In the genomic region with DNA sequence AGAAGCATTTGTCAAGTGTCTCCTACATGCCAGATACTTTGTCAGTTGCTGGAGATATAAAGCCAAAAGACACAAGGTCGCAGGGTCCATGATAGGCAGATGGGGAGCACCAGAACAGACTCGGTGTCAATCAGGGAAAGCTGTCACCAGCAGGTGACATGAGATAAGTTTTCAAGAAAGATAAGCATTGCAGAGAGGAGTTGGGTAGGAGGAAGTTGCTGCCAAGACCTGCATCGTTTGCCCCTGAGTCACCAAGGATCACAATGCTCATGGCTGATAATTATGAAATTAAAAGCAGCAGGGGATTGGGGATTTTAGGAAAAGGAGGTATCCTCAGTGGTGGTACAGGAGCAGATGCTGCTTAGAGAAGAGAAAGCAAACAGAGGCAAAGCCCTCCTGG, we compare ENCODE assay signal across 24 cellular contexts.
A peak's percentile ranks its signal among the peaks of the same experiment; 100 is the strongest.
DNase-seq lines count a peak whose midpoint lies in the region; ATAC-seq, FAIRE-seq and TF ChIP-seq lines count a peak whose summit lies in the region.
"Had no signal": no experiment of that assay in that cellular context is flagged by ENCODE, and none has a peak within 500 bp of the region (broad histone marks: within the 10 kb centered on the region; RNA-seq: fewer than 3 reads in every experiment).

No MANE protein-coding gene starts in this region.

- no peaks in the 10 kb centered on the region for H3K27me3 Mint-ChIP-seq in activated T-cell treated with anti-CD3 and anti-CD28 coated beads, Interleukin-2, amount 50 U/mL, for 4 hours (ENCODE audit: low read depth)
- H3K27me3 Mint-ChIP-seq: naive B cell had no signal

- H3K4me3 ChIP-seq in BLaER1 treated with 17β-estradiol and CSF1 and Interleukin-3, amounts not matched to agents 10 nM and 100 nM: no peak overlapping the region
- H3K4me3 ChIP-seq in astrocyte of the cerebellum (ENCODE audit: low read depth, low read length) (no peak overlapping the region), fibroblast of the aortic adventitia (ENCODE audit: low read depth, low read length) (no peak overlapping the region)
- H3K4me3 ChIP-seq: GM23338, lung had no signal

- TF ChIP-seq POLR2A in GM12892 (IDR thresholded peaks at IDR 0.05; ENCODE audit: low read depth, low read length): no peak

- peak overlapping the region in 3 of 11 experiments; percentile 26 to 39 (median 33); a peak in 3 of 22 replicates for H3K9ac ChIP-seq in BLaER1 treated with 17β-estradiol and CSF1 and Interleukin-3, amounts not matched to agents 10 nM and 100 nM

- H3K4me3 Mint-ChIP-seq in activated T-cell treated with anti-CD3 and anti-CD28 coated beads, Interleukin-2, amount 50 U/mL, for 4 hours: no peak overlapping the region
- H3K4me3 Mint-ChIP-seq: activated naive CD4-positive, alpha-beta T cell treated with anti-CD3 and anti-CD28 coated beads for 36 hours; brain; GM23338; naive B cell had no signal

- DNase-seq in LoVo (ENCODE audit: low spot score): peak; percentile 45
- DNase-seq in astrocyte of the cerebellum (ENCODE audit: low read depth): peak; percentile 32
- peak; percentile 84 for DNase-seq in fibroblast of the aortic adventitia (ENCODE audit: low read depth)
- DNase-seq in activated T-cell treated with anti-CD3 and anti-CD28 coated beads, Interleukin-2, amount 50 U/mL, for 4 hours: no peak
- DNase-seq in GM12892 (ENCODE audit: insufficient read length): no peak
- DNase-seq in GF-D8 (lab: John Stamatoyannopoulos, UW): no peak
- DNase-seq in iPS-NIHi11 (ENCODE audit: low spot score): no peak
- DNase-seq: activated CD4-positive, alpha-beta T cell treated with anti-CD3 and anti-CD28 coated beads, Interleukin-2, amount 50 U/mL, for 48 hours; activated naive CD4-positive, alpha-beta T cell treated with anti-CD3 and anti-CD28 coated beads for 36 hours; AML-193; effector CD4-positive, alpha-beta T cell; foreskin melanocyte; GDM1; naive B cell; NCI-H1048; NCI-H2081 treated with DMSO at 0.1 percent for 48 hours; NCI-H69; stimulated activated CD4-positive, alpha-beta T cell treated with anti-CD3 and anti-CD28 coated beads, Interleukin-2, amount 100 ng/mL, for 48 hours had no signal

- no peaks in the 10 kb centered on the region for H4K20me1 ChIP-seq in BLaER1 treated with 17β-estradiol and CSF1 and Interleukin-3, amounts not matched to agents 10 nM and 100 nM

- in situ Hi-C loops in astrocyte of the cerebellum (cut with HindIII; ENCODE audit: low sequenced_read_pairs): no loop called here

- no peaks in the 10 kb centered on the region for H3K4me1 Mint-ChIP-seq in activated T-cell treated with anti-CD3 and anti-CD28 coated beads, Interleukin-2, amount 50 U/mL, for 4 hours (ENCODE audit: low read depth)
- H3K4me1 Mint-ChIP-seq: brain, naive B cell had no signal

- no peaks in the 10 kb centered on the region for H3K36me3 ChIP-seq in BLaER1 treated with 17β-estradiol and CSF1 and Interleukin-3, amounts not matched to agents 10 nM and 100 nM

- no peak for ATAC-seq in activated T-cell treated with anti-CD3 and anti-CD28 coated beads, Interleukin-2, amount 50 U/mL, for 4 hours
- ATAC-seq: GM23338, Panc1 had no signal

- no peak for TF ChIP-seq CTCF in astrocyte of the cerebellum (IDR thresholded peaks at IDR 0.05; ENCODE audit: low read depth, low read length, missing control alignments)
- no peak for TF ChIP-seq CTCF in fibroblast of the aortic adventitia (IDR thresholded peaks at IDR 0.05; ENCODE audit: insufficient read depth, low read length)

- peaks cover 0 to 26% (median 11%) of the 10 kb centered on the region in 11 experiments; a peak in 8 of 22 replicates for H3K9me3 ChIP-seq in BLaER1 treated with 17β-estradiol and CSF1 and Interleukin-3, amounts not matched to agents 10 nM and 100 nM (replicated peaks in 1 of 11)

- no peaks in the 10 kb centered on the region for H3K36me3 Mint-ChIP-seq in activated T-cell treated with anti-CD3 and anti-CD28 coated beads, Interleukin-2, amount 50 U/mL, for 4 hours (ENCODE audit: insufficient read depth)
- H3K36me3 Mint-ChIP-seq: brain, naive B cell had no signal

- H3K27me3 ChIP-seq in BLaER1 treated with 17β-estradiol and CSF1 and Interleukin-3, amounts not matched to agents 10 nM and 100 nM: no peaks in the 10 kb centered on the region

- peaks cover 32 to 53% (median 41%) of the 10 kb centered on the region in 10 experiments for H3K4me1 ChIP-seq in BLaER1 treated with 17β-estradiol and CSF1 and Interleukin-3, amounts not matched to agents 10 nM and 100 nM

- H3K4me2 ChIP-seq in BLaER1 treated with 17β-estradiol and CSF1 and Interleukin-3, amounts not matched to agents 10 nM and 100 nM: peak overlapping the region in 6 of 11 experiments; percentile 17 to 96 (median 81); a peak in 10 of 22 replicates
- H3K4me2 ChIP-seq: GM23338 had no signal

- H3K9me3 Mint-ChIP-seq in activated T-cell treated with anti-CD3 and anti-CD28 coated beads, Interleukin-2, amount 50 U/mL, for 4 hours: peaks cover 5% of the 10 kb centered on the region

- FAIRE-seq in GM12892 (lab: Jason Lieb, UNC): no peak
- FAIRE-seq: TTC549 had no signal

- peak overlapping the region in 5 of 11 experiments; percentile 5 to 71 (median 48); a peak in 7 of 22 replicates for H3K27ac ChIP-seq in BLaER1 treated with 17β-estradiol and CSF1 and Interleukin-3, amounts not matched to agents 10 nM and 100 nM

Comparison
In these comparisons a context has a peak if more than half of its experiments do, and no peak if none do; other contexts are left out.
1. DNase-seq: peak in LoVo (single experiment), astrocyte of the cerebellum (single experiment) and fibroblast of the aortic adventitia (single experiment); none in activated T-cell treated with anti-CD3 and anti-CD28 coated beads, Interleukin-2, amount 50 U/mL, for 4 hours (single experiment), GM12892 (single experiment), GF-D8 (single experiment) and iPS-NIHi11 (single experiment).